16 cellular contexts compared by ENCODE assay signal in the genomic region with DNA sequence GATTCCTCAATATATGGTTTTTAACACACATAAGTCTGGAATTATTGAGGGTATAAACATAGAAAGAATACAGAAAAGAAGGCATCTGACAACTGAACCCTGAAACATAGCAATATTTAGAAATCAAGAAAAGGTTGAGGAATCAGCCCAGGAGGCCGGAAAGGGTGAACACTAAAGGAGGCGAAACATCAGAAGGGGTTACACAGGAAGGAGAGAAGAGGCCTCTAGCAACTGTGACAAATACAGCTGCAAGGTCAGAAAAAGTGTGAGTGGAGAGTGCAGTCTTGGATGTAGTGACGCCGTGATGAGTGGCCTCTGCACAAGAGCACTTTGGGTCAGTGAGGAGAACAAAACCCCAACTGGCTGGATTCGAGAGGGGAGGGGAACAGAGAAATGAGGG.
DNase-seq lines count a peak whose midpoint lies in the region; ATAC-seq and TF ChIP-seq lines count a peak whose summit lies in the region.
"Had no signal": no experiment of that assay in that cellular context is flagged by ENCODE, and none has a peak within 500 bp of the region (broad histone marks: within the 10 kb centered on the region; RNA-seq: fewer than 3 reads in every experiment).

No MANE protein-coding gene starts in this region.

- H3K4me1 ChIP-seq in GM23338 (ENCODE audit: insufficient read depth), result no peaks in the 10 kb centered on the region
- H3K4me1 ChIP-seq in osteoblast (ENCODE audit: insufficient read depth, low read length), result no peaks in the 10 kb centered on the region
- peaks cover 8% of the 10 kb centered on the region for H3K4me1 ChIP-seq in CD4-positive, alpha-beta memory T cell (ENCODE audit: insufficient read depth, low read length)

- H3K4me1 Mint-ChIP-seq in CD4-positive, alpha-beta T cell (ENCODE audit: low read depth), result peaks cover 12% of the 10 kb centered on the region
- no peaks in the 10 kb centered on the region for H3K4me1 Mint-ChIP-seq in GM23338
- no peaks in the 10 kb centered on the region for H3K4me1 Mint-ChIP-seq in CD4-positive, alpha-beta memory T cell
- H3K4me1 Mint-ChIP-seq: H9 had no signal

- H3K4me3 Mint-ChIP-seq in CD4-positive, alpha-beta T cell, result no peak overlapping the region
- H3K4me3 Mint-ChIP-seq in GM23338, result no peak overlapping the region
- H3K4me3 Mint-ChIP-seq in CD4-positive, alpha-beta memory T cell, result no peak overlapping the region
- H3K4me3 Mint-ChIP-seq: CD8-positive, alpha-beta T cell; H9 had no signal

- TF ChIP-seq CTCF in CD4-positive, alpha-beta T cell (IDR thresholded peaks at IDR 0.05), result no peak
- TF ChIP-seq CTCF in GM23338 (conservative IDR thresholded peaks at IDR 0.05; ENCODE audit: low read depth in 2 of 2) (no peak), osteoblast (IDR thresholded peaks at IDR 0.05; ENCODE audit: extremely low read depth, low read depth, low read length) (no peak)

- no peaks in the 10 kb centered on the region for H3K79me2 ChIP-seq in GM23338 (replicated peaks; ENCODE audit: insufficient read depth)
- H3K79me2 ChIP-seq in osteoblast (ENCODE audit: insufficient read depth, low read length), result no peaks in the 10 kb centered on the region

- no peaks in the 10 kb centered on the region for H3K27me3 Mint-ChIP-seq in CD4-positive, alpha-beta T cell
- no peaks in the 10 kb centered on the region for H3K27me3 Mint-ChIP-seq in GM23338 (ENCODE audit: insufficient read depth, low read depth, poor library complexity)
- peaks cover 0 to 3% of the 10 kb centered on the region in 2 donors for H3K27me3 Mint-ChIP-seq in CD4-positive, alpha-beta memory T cell

- H4K20me1 ChIP-seq in GM23338 (replicated peaks; ENCODE audit: insufficient read depth) (no peaks in the 10 kb centered on the region), osteoblast (ENCODE audit: insufficient read depth, low read length) (no peaks in the 10 kb centered on the region)

- intact Hi-C loops in CD4-positive, alpha-beta T cell (cut with DNase I, micrococcal nuclease), result no loop called here
- intact Hi-C loops in CD4-positive, alpha-beta memory T cell (cut with micrococcal nuclease), result no loop called here

- H3K4me2 ChIP-seq in GM23338 (no peak overlapping the region), osteoblast (ENCODE audit: insufficient read depth, low read length) (no peak overlapping the region)

- H3K27ac Mint-ChIP-seq in CD4-positive, alpha-beta T cell, result peak overlapping the region; percentile 14
- H3K27ac Mint-ChIP-seq in GM23338, result no peak overlapping the region
- no peak overlapping the region for H3K27ac Mint-ChIP-seq in CD4-positive, alpha-beta memory T cell
- H3K27ac Mint-ChIP-seq: CD8-positive, alpha-beta T cell; H9; IgD-negative memory B cell had no signal

- no peaks in the 10 kb centered on the region for H3F3A ChIP-seq in GM23338 (replicated peaks; ENCODE audit: low read depth)

- H3K36me3 Mint-ChIP-seq in CD4-positive, alpha-beta T cell (ENCODE audit: low read depth), result no peaks in the 10 kb centered on the region
- H3K36me3 Mint-ChIP-seq in GM23338 (ENCODE audit: low read depth), result no peaks in the 10 kb centered on the region
- no peaks in the 10 kb centered on the region for H3K36me3 Mint-ChIP-seq in CD4-positive, alpha-beta memory T cell
- H3K36me3 Mint-ChIP-seq: CD8-positive, alpha-beta T cell had no signal

- H3K4me3 ChIP-seq in GM23338, result no peak overlapping the region
- H3K4me3 ChIP-seq in osteoblast (ENCODE audit: insufficient read depth, low read length), result no peak overlapping the region
- H3K4me3 ChIP-seq in CD4-positive, alpha-beta memory T cell (ENCODE audit: low read length in 2 of 2), result no peak overlapping the region

- H3K9me2 ChIP-seq in GM23338 (ENCODE audit: insufficient read depth), result 0 out of 2 replicates have a peak, but pooled peaks cover 11% of the 10 kb centered on the region

- DNase-seq in CD4-positive, alpha-beta T cell, result no peak
- no peak for DNase-seq in GM23338 (ENCODE audit: low spot score)
- peak; percentile 2 for DNase-seq in RKO (ENCODE audit: low spot score)
- DNase-seq in osteoblast (ENCODE audit: insufficient read length, low spot score, missing footprints), result peak; percentile 46
- no peak for DNase-seq in CD4-positive, alpha-beta memory T cell
- DNase-seq in activated naive CD4-positive, alpha-beta T cell (lab: John Stamatoyannopoulos, UW), result no peak
- DNase-seq: ACHN; AML-193; Calu3; CD8-positive, alpha-beta T cell; DMS79 treated with DMSO at 0.1 percent for 48 hours; GF-D8; H9 had no signal

- H3K9me3 Mint-ChIP-seq in CD4-positive, alpha-beta T cell, result no peaks in the 10 kb centered on the region
- H3K9me3 Mint-ChIP-seq in GM23338, result no peaks in the 10 kb centered on the region
- H3K9me3 Mint-ChIP-seq in CD4-positive, alpha-beta memory T cell, result no peaks in the 10 kb centered on the region
- H3K9me3 Mint-ChIP-seq: CD8-positive, alpha-beta T cell; H9; IgD-negative memory B cell had no signal

- no peaks in the 10 kb centered on the region for H3K9me3 ChIP-seq in CD4-positive, alpha-beta T cell (ENCODE audit: control insufficient read depth, low read length)
- H3K9me3 ChIP-seq in osteoblast (ENCODE audit: low read depth, low read length), result no peaks in the 10 kb centered on the region
- no peaks in the 10 kb centered on the region for H3K9me3 ChIP-seq in CD4-positive, alpha-beta memory T cell (ENCODE audit: control insufficient read depth in 1 of 2, low read length in 2 of 2)

- H2AFZ ChIP-seq in GM23338 (peak overlapping the region; percentile 38; the same call in 1 of the 2 replicates), osteoblast (ENCODE audit: low read length) (no peak overlapping the region)

- POLR2A ChIA-PET in CD4-positive, alpha-beta T cell (lab: Charles Lee), result interaction anchor here (0.6 kb wide), 1 partner anchor 70 kb away, joined by 3 read pairs; no protein-coding TSS in a partner anchor
- POLR2A ChIA-PET in CD4-positive, alpha-beta memory T cell (lab: Charles Lee; ENCODE audit: partially characterized antibody), result no interaction called here

- H3K27ac ChIP-seq in CD4-positive, alpha-beta T cell (ENCODE audit: low read depth, low read length), result no peak overlapping the region
- H3K27ac ChIP-seq in GM23338 (ENCODE audit: low read depth) (no peak overlapping the region), osteoblast (ENCODE audit: low read depth, low read length) (no peak overlapping the region)
- no peak overlapping the region for H3K27ac ChIP-seq in CD4-positive, alpha-beta memory T cell (ENCODE audit: low read depth, low read length)
- H3K27ac ChIP-seq: C4-2B had no signal

- CTCF ChIA-PET in CD4-positive, alpha-beta T cell (lab: Charles Lee), result no interaction called here
- CTCF ChIA-PET in CD4-positive, alpha-beta memory T cell (lab: Charles Lee; ENCODE audit: partially characterized antibody), result no interaction called here

- no peak for ATAC-seq in CD4-positive, alpha-beta T cell (ENCODE audit: poor library complexity)
- no peak for ATAC-seq in GM23338
- ATAC-seq: CD8-positive, alpha-beta T cell; HepG2 had no signal

- H3K27me3 ChIP-seq in CD4-positive, alpha-beta T cell (ENCODE audit: control insufficient read depth, insufficient read depth, low read length), result no peaks in the 10 kb centered on the region
- H3K27me3 ChIP-seq in GM23338 (ENCODE audit: insufficient read depth) (no peaks in the 10 kb centered on the region), osteoblast (ENCODE audit: insufficient read depth, low read length) (peaks cover 4% of the 10 kb centered on the region)
- no peaks in the 10 kb centered on the region for H3K27me3 ChIP-seq in CD4-positive, alpha-beta memory T cell (ENCODE audit: insufficient read depth, low read length)

- H3K36me3 ChIP-seq in GM23338 (ENCODE audit: insufficient read depth), result no peaks in the 10 kb centered on the region
- H3K36me3 ChIP-seq in osteoblast (ENCODE audit: insufficient read depth, low read length), result no peaks in the 10 kb centered on the region
- H3K36me3 ChIP-seq in CD4-positive, alpha-beta memory T cell (ENCODE audit: insufficient read depth, low read length), result no peaks in the 10 kb centered on the region

TF ChIP-seq in GM23338, 12 proteins besides CTCF, POLR2A, EP300 and RAD21:
- TF ChIP-seq CREB1 (CRISPR knock-in tag; IDR thresholded peaks at IDR 0.05; ENCODE audit: low read depth) (no peak), ZNF331 (CRISPR knock-in tag; IDR thresholded peaks at IDR 0.05; ENCODE audit: low read depth) (no peak)

Comparison
In these comparisons a context has a peak if more than half of its experiments do, and no peak if none do; other contexts are left out.
1. DNase-seq: peak in RKO (single experiment) and osteoblast (single experiment); none in CD4-positive, alpha-beta T cell (0 of 10), GM23338 (single experiment), CD4-positive, alpha-beta memory T cell (0 of 5) and activated naive CD4-positive, alpha-beta T cell (0 of 4).